8 cellular contexts compared by ENCODE assay signal in the genomic region with DNA sequence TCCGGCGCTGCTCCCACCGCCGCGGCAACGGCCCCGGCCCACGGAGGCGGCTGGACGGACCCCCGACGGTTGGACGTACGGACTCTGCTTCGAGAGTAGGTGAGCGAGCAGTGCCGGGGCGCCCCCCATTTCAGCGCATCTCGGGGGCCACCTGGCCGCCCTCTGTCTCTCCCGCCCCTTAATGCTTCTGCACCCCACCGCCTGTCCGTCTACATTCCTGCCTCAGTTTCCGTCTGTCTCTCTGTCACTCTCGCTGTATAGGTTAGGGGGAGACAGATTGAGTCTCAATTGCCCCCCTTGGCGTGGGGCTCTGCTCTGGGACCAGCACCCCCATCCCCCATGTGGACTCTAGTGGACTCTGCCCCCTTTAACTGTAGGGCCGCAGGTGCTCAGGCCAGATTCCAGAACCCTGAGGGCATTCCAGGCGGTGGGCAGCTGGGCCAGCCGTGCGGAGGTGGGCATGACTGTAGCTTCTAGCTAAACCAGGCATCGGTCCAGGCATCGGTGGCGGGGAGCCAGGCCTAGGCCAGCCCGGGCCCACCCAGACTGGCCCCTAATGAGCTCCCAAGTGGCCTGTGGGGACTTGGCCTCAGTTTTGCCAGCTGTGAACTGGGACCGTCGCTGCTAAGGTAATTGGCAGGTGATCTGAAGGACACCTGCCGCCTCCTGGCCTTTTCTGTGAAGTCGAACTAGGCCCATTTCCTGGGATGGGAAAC. TPM values are rescaled to one million over a fixed set of nuclear protein-coding genes. Genes with fewer than 3 reads are reported as not detected.
DNase-seq lines count a peak whose midpoint lies in the region; ATAC-seq and TF ChIP-seq lines count a peak whose summit lies in the region.

No MANE protein-coding gene starts in this region.

- DNase-seq in Right ventricle myocardium superior (peak; percentile 69), cardiac septum (ENCODE audit: low spot score) (no peak), right lobe of liver (peak; percentile 73 to 78 (median 78)), tibial nerve (ENCODE audit: low spot score in 2 of 2) (no peak), foreskin melanocyte (no peak)
- no peak for DNase-seq in stimulated activated CD4-positive, alpha-beta T cell treated with anti-CD3 and anti-CD28 coated beads, Interleukin-4, amount 100 ng/mL, for 1 hour

- peaks cover 24% of the 10 kb centered on the region for H3K4me1 Mint-ChIP-seq in brain

- TF ChIP-seq EP300 in tibial nerve (IDR thresholded peaks at IDR 0.05), result no peak

- no peaks in the 10 kb centered on the region for H3K36me3 ChIP-seq in HUES64 (ENCODE audit: insufficient read depth, low read length)
- H3K36me3 ChIP-seq in right lobe of liver, result no peaks in the 10 kb centered on the region
- H3K36me3 ChIP-seq in tibial nerve, result no peaks in the 10 kb centered on the region

- H3K9ac ChIP-seq in HUES64 (ENCODE audit: low read depth, low read length), result no peak overlapping the region

- no peaks in the 10 kb centered on the region for H3K27me3 Mint-ChIP-seq in brain

- intact Hi-C loops in Right ventricle myocardium superior (cut with DNase I), result no loop called here
- intact Hi-C loops in cardiac septum (cut with DNase I), result loop anchor here (2.0 to 5.0 kb wide), 3 partner anchors 73 to 372 kb away; partner anchors contain the start of gene SEMA6B
- intact Hi-C loops in right lobe of liver (cut with DNase I), result loop anchor here in 1 of 2 donors (5.0 kb wide), 1 partner anchor 62 kb away; no protein-coding TSS in a partner anchor

- H3K4me1 ChIP-seq in HUES64 (ENCODE audit: insufficient read depth, low read length), result no peaks in the 10 kb centered on the region
- peaks cover 0 to 30% (median 14%) of the 10 kb centered on the region in 4 donors for H3K4me1 ChIP-seq in right lobe of liver
- peaks cover 0 to 43% (median 31%) of the 10 kb centered on the region in 4 donors for H3K4me1 ChIP-seq in tibial nerve

- ATAC-seq in Right ventricle myocardium superior (ENCODE audit: poor library complexity) (no peak), right lobe of liver (peak; percentile 32 to 62 (median 41))

- H3K4me3 ChIP-seq in HUES64 (ENCODE audit: low read length) (peak overlapping the region; percentile 66), right lobe of liver (peak overlapping the region; percentile 88 to 99 (median 96)), tibial nerve (peak overlapping the region; percentile 51 to 80 (median 69))

- H3K27ac Mint-ChIP-seq in brain, result peak overlapping the region in 4 of 5 experiments; percentile 1 to 89 (median 68)

- H3K27me3 ChIP-seq in HUES64 (ENCODE audit: insufficient read depth, low read length), result peaks cover 11% of the 10 kb centered on the region
- no peaks in the 10 kb centered on the region for H3K27me3 ChIP-seq in right lobe of liver
- H3K27me3 ChIP-seq in tibial nerve, result no peaks in the 10 kb centered on the region

- H3K9me3 Mint-ChIP-seq in brain, result no peaks in the 10 kb centered on the region

- H3K27ac ChIP-seq in HUES64 (ENCODE audit: low read depth, low read length), result no peak overlapping the region
- peak overlapping the region; percentile 24 to 75 (median 51) for H3K27ac ChIP-seq in right lobe of liver
- peak overlapping the region; percentile 35 to 85 (median 78) for H3K27ac ChIP-seq in tibial nerve

- WGBS in HUES64, result 28% methylated on average over 36 of the region's 39 CpGs
- WGBS in right lobe of liver (ENCODE audit: insufficient coverage, low coverage, low lambda C conversion rate, missing lambda C conversion rate), result 2% methylated on average over 19 of the region's 39 CpGs
- WGBS in tibial nerve, 2 donors, result 6% methylated on average over 31 to 39 of the region's 39 CpGs

- no peaks in the 10 kb centered on the region for H3K36me3 Mint-ChIP-seq in brain

- no peak for TF ChIP-seq CTCF in brain (conservative IDR thresholded peaks at IDR 0.05)
- TF ChIP-seq CTCF in right lobe of liver (IDR thresholded peaks at IDR 0.05), result no peak
- no peak for TF ChIP-seq CTCF in tibial nerve (IDR thresholded peaks at IDR 0.05)

- H3K9me3 ChIP-seq in HUES64 (ENCODE audit: insufficient read depth, low read depth, low read length) (no peaks in the 10 kb centered on the region), right lobe of liver (no peaks in the 10 kb centered on the region), tibial nerve (no peaks in the 10 kb centered on the region)

- no peak for TF ChIP-seq POLR2A in right lobe of liver (IDR thresholded peaks at IDR 0.05)
- TF ChIP-seq POLR2A in tibial nerve (IDR thresholded peaks at IDR 0.05), result peak in 1 of 2 donors; percentile 32

- H3K4me3 Mint-ChIP-seq in brain, result peak overlapping the region; percentile 88 to 96 (median 91)

RNA-seq across cellular contexts. Expression of gene TNFAIP8L1, which starts 0.4 kb away (rescaled TPM):
- 4.6 TPM for total RNA-seq in Right ventricle myocardium superior
- total RNA-seq in cardiac septum, result 3.6 TPM
- polyA plus RNA-seq in HUES64 (2013, experiment 1 of 2), result 3.4 TPM
- polyA plus RNA-seq in HUES64 (2013, experiment 2 of 2), result 5.5 TPM
- polyA plus RNA-seq in brain (ENCODE audit: insufficient read depth, low read depth, low replicate concordance), result 38.6 TPM
- total RNA-seq in right lobe of liver, result 10 to 100 TPM; 16.6 to 26.4 (median 22.8) TPM
- 1 to 10 TPM; 7.3 to 8.8 (median 8.4) TPM for total RNA-seq in tibial nerve

RNA-seq across cellular contexts. Expression of gene MYDGF, which starts 30.5 kb away (rescaled TPM):
- total RNA-seq in Right ventricle myocardium superior (23.2 TPM), cardiac septum (37.1 TPM), right lobe of liver (10 to 100 TPM; 58.2 to 98.7 (median 72.2) TPM), tibial nerve (10 to 100 TPM; 33.5 to 48.7 (median 41.5) TPM)
- 68.1 TPM for polyA plus RNA-seq in HUES64 (2013, experiment 1 of 2)
- 65.0 TPM for polyA plus RNA-seq in HUES64 (2013, experiment 2 of 2)
- polyA plus RNA-seq in brain (ENCODE audit: insufficient read depth, low read depth, low replicate concordance), result 87.7 TPM

Comparison
In these comparisons a context has a peak if more than half of its experiments do, and no peak if none do; other contexts are left out.
1. DNase-seq: peak in Right ventricle myocardium superior (single experiment) and right lobe of liver (3 of 3); none in cardiac septum (single experiment), tibial nerve (0 of 2), stimulated activated CD4-positive, alpha-beta T cell treated with anti-CD3 and anti-CD28 coated beads, Interleukin-4, amount 100 ng/mL, for 1 hour (single experiment) and foreskin melanocyte (single experiment).
2. Peak in every context shown above with its lines, with median percentiles within 50 percentile points of each other: H3K4me3 ChIP-seq.